Comparison of ENCODE assay signal across 1 cellular context in genomic region chr9:111621895-111622480, GRCh38.
TF ChIP-seq lines count a peak whose summit lies in the region.

No MANE protein-coding gene starts in this region.

TF ChIP-seq in WTC11, 78 proteins besides CTCF, POLR2A, EP300 and RAD21 (continued from another document):
- TF ChIP-seq CDX4 (CRISPR knock-in tag; IDR thresholded peaks at IDR 0.05; ENCODE audit: borderline replicate concordance): no peak
- no peak for TF ChIP-seq AR (CRISPR knock-in tag; IDR thresholded peaks at IDR 0.05)
- no peak for TF ChIP-seq ZSCAN18 (CRISPR knock-in tag; IDR thresholded peaks at IDR 0.05)
- no peak for TF ChIP-seq EMX1 (CRISPR knock-in tag; IDR thresholded peaks at IDR 0.05)
- no peak for TF ChIP-seq ZNF232 (CRISPR knock-in tag; IDR thresholded peaks at IDR 0.05)
